ENCODE assay signal across 8 cellular contexts in the genomic region with DNA sequence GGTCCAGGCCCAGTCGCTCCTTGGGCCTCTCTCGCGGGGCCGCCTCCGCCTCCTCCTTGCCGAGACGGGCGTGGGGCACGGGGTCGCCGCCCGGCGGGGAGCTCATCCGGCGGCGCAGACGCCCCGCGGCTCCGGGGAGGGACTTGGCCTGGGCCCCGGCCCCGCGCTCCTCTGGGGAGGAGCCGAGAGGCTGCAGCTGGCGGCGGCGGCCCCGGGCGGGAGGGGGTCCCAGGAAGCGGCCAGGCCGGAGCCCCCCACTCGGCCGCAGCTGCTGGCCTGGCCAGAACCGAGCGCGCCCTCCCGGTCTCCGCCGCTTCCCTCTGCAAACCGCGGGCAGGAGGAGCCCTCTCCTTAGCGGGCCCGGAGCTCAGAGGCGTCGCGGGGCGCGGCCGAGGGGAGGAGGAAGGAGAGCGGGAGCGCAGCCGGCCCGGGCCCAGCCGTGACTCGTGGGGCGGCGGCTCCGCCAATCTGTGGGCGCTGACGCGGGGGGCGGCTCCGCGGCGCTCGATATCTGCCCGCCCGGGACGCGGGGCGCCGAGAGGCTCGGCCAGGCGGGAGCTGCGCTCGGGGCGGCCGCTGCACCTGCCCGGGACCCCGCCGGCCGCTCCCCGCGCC. TPM values are rescaled to one million over a fixed set of nuclear protein-coding genes. Genes with fewer than 3 reads are reported as not detected.
DNase-seq lines count a peak whose midpoint lies in the region; TF ChIP-seq lines count a peak whose summit lies in the region.

A gene (plus strand): TSS at position 537 of the 615 bp plus-strand sequence. CDS start 629 bp downstream, outside the sequence.

- H3K4me1 Mint-ChIP-seq in Calu3 (ENCODE audit: low read depth, unreplicated experiment) = peaks cover 8% of the 10 kb centered on the region
- peaks cover 3% of the 10 kb centered on the region for H3K4me1 Mint-ChIP-seq in activated CD4-positive, alpha-beta memory T cell treated with anti-CD3 and anti-CD28 coated beads for 36 hours (ENCODE audit: low read depth)

- no peaks in the 10 kb centered on the region for H3K9me3 Mint-ChIP-seq in Calu3 (ENCODE audit: low read depth, unreplicated experiment)
- H3K9me3 Mint-ChIP-seq in activated CD4-positive, alpha-beta memory T cell treated with anti-CD3 and anti-CD28 coated beads for 36 hours = no peaks in the 10 kb centered on the region

- H3K27me3 Mint-ChIP-seq in Calu3 (ENCODE audit: unreplicated experiment) = peaks cover 85% of the 10 kb centered on the region
- peaks cover 45% of the 10 kb centered on the region for H3K27me3 Mint-ChIP-seq in activated CD4-positive, alpha-beta memory T cell treated with anti-CD3 and anti-CD28 coated beads for 36 hours

- peak within 1 kb of the TSS; percentile 63 for H3K4me3 Mint-ChIP-seq in Calu3 (ENCODE audit: low read depth, unreplicated experiment)
- peak within 1 kb of the TSS; percentile 68 for H3K4me3 Mint-ChIP-seq in activated CD4-positive, alpha-beta memory T cell treated with anti-CD3 and anti-CD28 coated beads for 36 hours

- WGBS in liver = under 1% methylated on average over 84 of the region's 84 CpGs

- CTCF ChIA-PET in Calu3 (lab: Charles Lee) = interaction anchor here (1.5 to 1.6 kb wide), 2 partner anchors 27 to 128 kb away, joined by 3 to 6 read pairs; no protein-coding TSS in a partner anchor
- CTCF ChIA-PET in activated CD4-positive, alpha-beta memory T cell treated with anti-CD3 and anti-CD28 coated beads for 36 hours (lab: Charles Lee) = no interaction called here

- H3K36me3 ChIP-seq in liver (ENCODE audit: control insufficient read depth in 4 of 4, insufficient read depth in 3 of 4, low read depth in 1 of 4, low read length in 3 of 4) = peaks cover 2 to 13% (median 6%) of the 10 kb centered on the region in 4 donors

- peak within 1 kb of the TSS; percentile 62 to 88 for H3K27ac ChIP-seq in liver (ENCODE audit: low read depth in 1 of 2, low read length in 2 of 2)

- H3K9me3 ChIP-seq in liver (ENCODE audit: control insufficient read depth in 4 of 4, low read length in 3 of 4) = no peaks in the 10 kb centered on the region

- no peaks in the 10 kb centered on the region for H3K27me3 ChIP-seq in liver (ENCODE audit: control insufficient read depth in 4 of 4, insufficient read depth in 4 of 4, low read length in 3 of 4)

- TF ChIP-seq CTCF in Calu3 (IDR thresholded peaks at IDR 0.05; ENCODE audit: unreplicated experiment) (no peak), liver (IDR thresholded peaks at IDR 0.05; ENCODE audit: low read depth, low read length, missing input control) (no peak)

- DNase-seq in Calu3 (peak; percentile 69), NCI-H1105 treated with DMSO at 0.1 percent for 48 hours (lab: John Stamatoyannopoulos, UW) (peak; percentile 47), HT-29 (ENCODE audit: low spot score) (no peak), OCI-M2 (lab: John Stamatoyannopoulos, UW; ENCODE audit: unreplicated experiment) (no peak)
- DNase-seq in activated CD4-positive, alpha-beta memory T cell treated with anti-CD3 and anti-CD28 coated beads for 36 hours = peak; percentile 30
- DNase-seq in effector CD8-positive, alpha-beta T cell (lab: John Stamatoyannopoulos, UW) = peak; percentile 16
- peak; percentile 28 for DNase-seq in stimulated activated CD4-positive, alpha-beta T cell treated with anti-CD3 and anti-CD28 coated beads, Interleukin-1b, Interleukin-23, amount 100 ng/mL, for 48 hours

- no TSS peak for BruUV-seq in Calu3 (replicated peaks; lab: Mats Ljungman, UMichigan)

- peak within 1 kb of the TSS; percentile 59 to 89 (median 81) for H3K4me3 ChIP-seq in liver (ENCODE audit: low read depth in 1 of 3, low read length in 3 of 3)

- peak within 1 kb of the TSS in 1 of 2 donors; percentile 59 for H3K9ac ChIP-seq in liver (ENCODE audit: low read depth in 1 of 2, low read length in 2 of 2)

- H3K27ac Mint-ChIP-seq in Calu3 (ENCODE audit: unreplicated experiment) = no peak within 1 kb of the TSS
- H3K27ac Mint-ChIP-seq in activated CD4-positive, alpha-beta memory T cell treated with anti-CD3 and anti-CD28 coated beads for 36 hours = no peak within 1 kb of the TSS

- H3K36me3 Mint-ChIP-seq in Calu3 (ENCODE audit: insufficient read depth, unreplicated experiment) = peaks cover 11% of the 10 kb centered on the region
- peaks cover 2% of the 10 kb centered on the region for H3K36me3 Mint-ChIP-seq in activated CD4-positive, alpha-beta memory T cell treated with anti-CD3 and anti-CD28 coated beads for 36 hours

- intact Hi-C loops in Calu3 (cut with micrococcal nuclease; ENCODE audit: unreplicated experiment) = no loop called here
- intact Hi-C loops in activated CD4-positive, alpha-beta memory T cell treated with anti-CD3 and anti-CD28 coated beads for 36 hours (cut with micrococcal nuclease) = no loop called here

- H3K4me1 ChIP-seq in liver (ENCODE audit: control insufficient read depth in 4 of 4, insufficient read depth in 4 of 4, low read length in 3 of 4) = peaks cover 9 to 39% (median 28%) of the 10 kb centered on the region in 4 donors

- POLR2A ChIA-PET in activated CD4-positive, alpha-beta memory T cell treated with anti-CD3 and anti-CD28 coated beads for 36 hours (lab: Charles Lee) = no interaction called here

- peak in 1 of 2 donors; percentile 21 for TF ChIP-seq RAD21 in liver (IDR thresholded peaks at IDR 0.05)

TF ChIP-seq in liver, 16 proteins besides CTCF, POLR2A, EP300 and RAD21:
- no peak for TF ChIP-seq HNF4G (IDR thresholded peaks at IDR 0.05)
- no peak for TF ChIP-seq NR2F2 (IDR thresholded peaks at IDR 0.05)
- TF ChIP-seq, protein P1, sequence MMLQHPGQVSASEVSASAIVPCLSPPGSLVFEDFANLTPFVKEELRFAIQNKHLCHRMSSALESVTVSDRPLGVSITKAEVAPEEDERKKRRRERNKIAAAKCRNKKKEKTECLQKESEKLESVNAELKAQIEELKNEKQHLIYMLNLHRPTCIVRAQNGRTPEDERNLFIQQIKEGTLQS (IDR thresholded peaks at IDR 0.05) = no peak
- TF ChIP-seq GABPA (IDR thresholded peaks at IDR 0.05 in 1 of 2, conservative IDR thresholded peaks at IDR 0.05 in 1 of 2) = no peak
- no peak for TF ChIP-seq RXRA (IDR thresholded peaks at IDR 0.05)
- TF ChIP-seq HNF4A (conservative IDR thresholded peaks at IDR 0.05) = no peak
- no peak for TF ChIP-seq TAF1 (conservative IDR thresholded peaks at IDR 0.05)
- no peak for TF ChIP-seq FOXA1 (IDR thresholded peaks at IDR 0.05)
- TF ChIP-seq, protein P2, sequence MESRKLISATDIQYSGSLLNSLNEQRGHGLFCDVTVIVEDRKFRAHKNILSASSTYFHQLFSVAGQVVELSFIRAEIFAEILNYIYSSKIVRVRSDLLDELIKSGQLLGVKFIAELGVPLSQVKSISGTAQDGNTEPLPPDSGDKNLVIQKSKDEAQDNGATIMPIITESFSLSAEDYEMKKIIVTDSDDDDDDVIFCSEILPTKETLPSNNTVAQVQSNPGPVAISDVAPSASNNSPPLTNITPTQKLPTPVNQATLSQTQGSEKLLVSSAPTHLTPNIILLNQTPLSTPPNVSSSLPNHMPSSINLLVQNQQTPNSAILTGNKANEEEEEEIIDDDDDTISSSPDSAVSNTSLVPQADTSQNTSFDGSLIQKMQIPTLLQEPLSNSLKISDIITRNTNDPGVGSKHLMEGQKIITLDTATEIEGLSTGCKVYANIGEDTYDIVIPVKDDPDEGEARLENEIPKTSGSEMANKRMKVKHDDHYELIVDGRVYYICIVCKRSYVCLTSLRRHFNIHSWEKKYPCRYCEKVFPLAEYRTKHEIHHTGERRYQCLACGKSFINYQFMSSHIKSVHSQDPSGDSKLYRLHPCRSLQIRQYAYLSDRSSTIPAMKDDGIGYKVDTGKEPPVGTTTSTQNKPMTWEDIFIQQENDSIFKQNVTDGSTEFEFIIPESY (IDR thresholded peaks at IDR 0.05) = no peak
- no peak for TF ChIP-seq JUND (IDR thresholded peaks at IDR 0.05)
- TF ChIP-seq, protein P3, sequence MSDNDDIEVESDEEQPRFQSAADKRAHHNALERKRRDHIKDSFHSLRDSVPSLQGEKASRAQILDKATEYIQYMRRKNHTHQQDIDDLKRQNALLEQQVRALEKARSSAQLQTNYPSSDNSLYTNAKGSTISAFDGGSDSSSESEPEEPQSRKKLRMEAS (IDR thresholded peaks at IDR 0.05) = no peak
- TF ChIP-seq FOXA2 (IDR thresholded peaks at IDR 0.05) = no peak
- no peak for TF ChIP-seq SP1 (IDR thresholded peaks at IDR 0.05)
- TF ChIP-seq, protein P4, sequence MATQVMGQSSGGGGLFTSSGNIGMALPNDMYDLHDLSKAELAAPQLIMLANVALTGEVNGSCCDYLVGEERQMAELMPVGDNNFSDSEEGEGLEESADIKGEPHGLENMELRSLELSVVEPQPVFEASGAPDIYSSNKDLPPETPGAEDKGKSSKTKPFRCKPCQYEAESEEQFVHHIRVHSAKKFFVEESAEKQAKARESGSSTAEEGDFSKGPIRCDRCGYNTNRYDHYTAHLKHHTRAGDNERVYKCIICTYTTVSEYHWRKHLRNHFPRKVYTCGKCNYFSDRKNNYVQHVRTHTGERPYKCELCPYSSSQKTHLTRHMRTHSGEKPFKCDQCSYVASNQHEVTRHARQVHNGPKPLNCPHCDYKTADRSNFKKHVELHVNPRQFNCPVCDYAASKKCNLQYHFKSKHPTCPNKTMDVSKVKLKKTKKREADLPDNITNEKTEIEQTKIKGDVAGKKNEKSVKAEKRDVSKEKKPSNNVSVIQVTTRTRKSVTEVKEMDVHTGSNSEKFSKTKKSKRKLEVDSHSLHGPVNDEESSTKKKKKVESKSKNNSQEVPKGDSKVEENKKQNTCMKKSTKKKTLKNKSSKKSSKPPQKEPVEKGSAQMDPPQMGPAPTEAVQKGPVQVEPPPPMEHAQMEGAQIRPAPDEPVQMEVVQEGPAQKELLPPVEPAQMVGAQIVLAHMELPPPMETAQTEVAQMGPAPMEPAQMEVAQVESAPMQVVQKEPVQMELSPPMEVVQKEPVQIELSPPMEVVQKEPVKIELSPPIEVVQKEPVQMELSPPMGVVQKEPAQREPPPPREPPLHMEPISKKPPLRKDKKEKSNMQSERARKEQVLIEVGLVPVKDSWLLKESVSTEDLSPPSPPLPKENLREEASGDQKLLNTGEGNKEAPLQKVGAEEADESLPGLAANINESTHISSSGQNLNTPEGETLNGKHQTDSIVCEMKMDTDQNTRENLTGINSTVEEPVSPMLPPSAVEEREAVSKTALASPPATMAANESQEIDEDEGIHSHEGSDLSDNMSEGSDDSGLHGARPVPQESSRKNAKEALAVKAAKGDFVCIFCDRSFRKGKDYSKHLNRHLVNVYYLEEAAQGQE (IDR thresholded peaks at IDR 0.05) = no peak
- no peak for TF ChIP-seq EGR1 (IDR thresholded peaks at IDR 0.05; ENCODE audit: low read depth in 2 of 2)
- TF ChIP-seq YY1 (IDR thresholded peaks at IDR 0.05) = no peak

RNA-seq across cellular contexts. Expression of the gene that starts here (rescaled TPM):
- total RNA-seq in Calu3 (2022) = 4.9 and 9.1 TPM in 2 replicates
- under 1 TPM; 0.45 to 0.80 TPM for total RNA-seq in activated CD4-positive, alpha-beta memory T cell treated with anti-CD3 and anti-CD28 coated beads for 36 hours
- total RNA-seq in liver = 10 to 100 TPM; 13.4 to 31.7 TPM
- polyA plus RNA-seq in liver = 10 to 100 TPM; 31.3 to 40.4 TPM
- total RNA-seq in HT-29 (2014; rRNA removed; shearing (Covaris generic)) = not detected in 2 replicates

Comparison
In these comparisons a context has a peak if more than half of its experiments do, and no peak if none do; other contexts are left out.
1. Peak in DNase-seq in activated CD4-positive, alpha-beta memory T cell treated with anti-CD3 and anti-CD28 coated beads for 36 hours; RNA of the gene not detected or under 1 TPM.
2. DNase-seq: peak in Calu3 (single experiment), NCI-H1105 treated with DMSO at 0.1 percent for 48 hours (single experiment), effector CD8-positive, alpha-beta T cell (single experiment) and stimulated activated CD4-positive, alpha-beta T cell treated with anti-CD3 and anti-CD28 coated beads, Interleukin-1b, Interleukin-23, amount 100 ng/mL, for 48 hours (single experiment); none in HT-29 (single experiment) and OCI-M2 (single experiment).